1 cellular context compared by ENCODE assay signal in the genomic region with DNA sequence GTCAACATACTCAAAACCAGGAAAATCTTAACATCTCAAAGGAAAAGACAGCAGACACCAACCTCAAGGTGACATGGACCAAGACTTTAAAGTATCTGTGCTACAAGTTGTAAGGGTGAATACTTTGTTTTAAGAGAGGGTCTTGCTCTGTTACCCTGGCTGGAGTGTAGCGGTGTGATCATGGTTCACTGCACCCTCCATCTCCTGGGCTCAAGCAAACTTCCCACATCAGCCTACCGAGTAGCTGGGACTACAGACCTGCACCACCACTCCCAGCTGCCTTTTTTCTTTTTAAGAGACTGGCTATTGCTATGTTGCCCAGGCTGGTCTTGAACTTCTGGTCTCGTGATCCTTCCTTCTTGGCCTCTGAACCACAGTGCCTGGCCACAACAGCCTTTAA.
TF ChIP-seq lines count a peak whose summit lies in the region.

No MANE protein-coding gene starts in this region.

TF ChIP-seq in GM23338, 12 proteins besides CTCF, POLR2A, EP300 and RAD21 (continued from another document):
- TF ChIP-seq, protein P1, sequence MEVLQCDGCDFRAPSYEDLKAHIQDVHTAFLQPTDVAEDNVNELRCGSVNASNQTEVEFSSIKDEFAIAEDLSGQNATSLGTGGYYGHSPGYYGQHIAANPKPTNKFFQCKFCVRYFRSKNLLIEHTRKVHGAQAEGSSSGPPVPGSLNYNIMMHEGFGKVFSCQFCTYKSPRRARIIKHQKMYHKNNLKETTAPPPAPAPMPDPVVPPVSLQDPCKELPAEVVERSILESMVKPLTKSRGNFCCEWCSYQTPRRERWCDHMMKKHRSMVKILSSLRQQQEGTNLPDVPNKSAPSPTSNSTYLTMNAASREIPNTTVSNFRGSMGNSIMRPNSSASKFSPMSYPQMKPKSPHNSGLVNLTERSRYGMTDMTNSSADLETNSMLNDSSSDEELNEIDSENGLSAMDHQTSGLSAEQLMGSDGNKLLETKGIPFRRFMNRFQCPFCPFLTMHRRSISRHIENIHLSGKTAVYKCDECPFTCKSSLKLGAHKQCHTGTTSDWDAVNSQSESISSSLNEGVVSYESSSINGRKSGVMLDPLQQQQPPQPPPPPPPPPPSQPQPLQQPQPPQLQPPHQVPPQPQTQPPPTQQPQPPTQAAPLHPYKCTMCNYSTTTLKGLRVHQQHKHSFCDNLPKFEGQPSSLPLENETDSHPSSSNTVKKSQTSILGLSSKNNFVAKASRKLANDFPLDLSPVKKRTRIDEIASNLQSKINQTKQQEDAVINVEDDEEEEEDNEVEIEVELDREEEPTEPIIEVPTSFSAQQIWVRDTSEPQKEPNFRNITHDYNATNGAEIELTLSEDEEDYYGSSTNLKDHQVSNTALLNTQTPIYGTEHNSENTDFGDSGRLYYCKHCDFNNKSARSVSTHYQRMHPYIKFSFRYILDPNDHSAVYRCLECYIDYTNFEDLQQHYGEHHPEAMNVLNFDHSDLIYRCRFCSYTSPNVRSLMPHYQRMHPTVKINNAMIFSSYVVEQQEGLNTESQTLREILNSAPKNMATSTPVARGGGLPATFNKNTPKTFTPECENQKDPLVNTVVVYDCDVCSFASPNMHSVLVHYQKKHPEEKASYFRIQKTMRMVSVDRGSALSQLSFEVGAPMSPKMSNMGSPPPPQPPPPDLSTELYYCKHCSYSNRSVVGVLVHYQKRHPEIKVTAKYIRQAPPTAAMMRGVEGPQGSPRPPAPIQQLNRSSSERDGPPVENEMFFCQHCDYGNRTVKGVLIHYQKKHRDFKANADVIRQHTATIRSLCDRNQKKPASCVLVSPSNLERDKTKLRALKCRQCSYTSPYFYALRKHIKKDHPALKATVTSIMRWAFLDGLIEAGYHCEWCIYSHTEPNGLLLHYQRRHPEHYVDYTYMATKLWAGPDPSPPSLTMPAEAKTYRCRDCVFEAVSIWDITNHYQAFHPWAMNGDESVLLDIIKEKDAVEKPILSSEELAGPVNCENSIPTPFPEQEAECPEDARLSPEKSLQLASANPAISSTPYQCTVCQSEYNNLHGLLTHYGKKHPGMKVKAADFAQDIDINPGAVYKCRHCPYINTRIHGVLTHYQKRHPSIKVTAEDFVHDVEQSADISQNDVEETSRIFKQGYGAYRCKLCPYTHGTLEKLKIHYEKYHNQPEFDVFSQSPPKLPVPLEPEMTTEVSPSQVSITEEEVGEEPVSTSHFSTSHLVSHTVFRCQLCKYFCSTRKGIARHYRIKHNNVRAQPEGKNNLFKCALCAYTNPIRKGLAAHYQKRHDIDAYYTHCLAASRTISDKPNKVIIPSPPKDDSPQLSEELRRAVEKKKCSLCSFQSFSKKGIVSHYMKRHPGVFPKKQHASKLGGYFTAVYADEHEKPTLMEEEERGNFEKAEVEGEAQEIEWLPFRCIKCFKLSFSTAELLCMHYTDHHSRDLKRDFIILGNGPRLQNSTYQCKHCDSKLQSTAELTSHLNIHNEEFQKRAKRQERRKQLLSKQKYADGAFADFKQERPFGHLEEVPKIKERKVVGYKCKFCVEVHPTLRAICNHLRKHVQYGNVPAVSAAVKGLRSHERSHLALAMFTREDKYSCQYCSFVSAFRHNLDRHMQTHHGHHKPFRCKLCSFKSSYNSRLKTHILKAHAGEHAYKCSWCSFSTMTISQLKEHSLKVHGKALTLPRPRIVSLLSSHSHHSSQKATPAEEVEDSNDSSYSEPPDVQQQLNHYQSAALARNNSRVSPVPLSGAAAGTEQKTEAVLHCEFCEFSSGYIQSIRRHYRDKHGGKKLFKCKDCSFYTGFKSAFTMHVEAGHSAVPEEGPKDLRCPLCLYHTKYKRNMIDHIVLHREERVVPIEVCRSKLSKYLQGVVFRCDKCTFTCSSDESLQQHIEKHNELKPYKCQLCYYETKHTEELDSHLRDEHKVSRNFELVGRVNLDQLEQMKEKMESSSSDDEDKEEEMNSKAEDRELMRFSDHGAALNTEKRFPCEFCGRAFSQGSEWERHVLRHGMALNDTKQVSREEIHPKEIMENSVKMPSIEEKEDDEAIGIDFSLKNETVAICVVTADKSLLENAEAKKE (CRISPR knock-in tag; IDR thresholded peaks at IDR 0.05): no peak
- TF ChIP-seq ZNF331 (CRISPR knock-in tag; IDR thresholded peaks at IDR 0.05; ENCODE audit: low read depth): no peak
- TF ChIP-seq, protein P2, sequence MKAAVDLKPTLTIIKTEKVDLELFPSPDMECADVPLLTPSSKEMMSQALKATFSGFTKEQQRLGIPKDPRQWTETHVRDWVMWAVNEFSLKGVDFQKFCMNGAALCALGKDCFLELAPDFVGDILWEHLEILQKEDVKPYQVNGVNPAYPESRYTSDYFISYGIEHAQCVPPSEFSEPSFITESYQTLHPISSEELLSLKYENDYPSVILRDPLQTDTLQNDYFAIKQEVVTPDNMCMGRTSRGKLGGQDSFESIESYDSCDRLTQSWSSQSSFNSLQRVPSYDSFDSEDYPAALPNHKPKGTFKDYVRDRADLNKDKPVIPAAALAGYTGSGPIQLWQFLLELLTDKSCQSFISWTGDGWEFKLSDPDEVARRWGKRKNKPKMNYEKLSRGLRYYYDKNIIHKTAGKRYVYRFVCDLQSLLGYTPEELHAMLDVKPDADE (IDR thresholded peaks at IDR 0.05): no peak
- no peak for TF ChIP-seq NANOG (IDR thresholded peaks at IDR 0.05; ENCODE audit: borderline replicate concordance)
